ENCODE assay signal across 33 cellular contexts in genomic region chr2:189247276-189247675, GRCh38.
"Had no signal": no experiment of that assay in that cellular context is flagged by ENCODE, and none has a peak within 500 bp of the region (broad histone marks: within the 10 kb centered on the region; RNA-seq: fewer than 3 reads in every experiment).

No MANE protein-coding gene starts in this region.

- H3K27me3 Mint-ChIP-seq: activated B cell treated with CpG ODN at 0.5 μM for 24 hours; activated CD4-positive, alpha-beta memory T cell treated with anti-CD3 and anti-CD28 coated beads for 36 hours; activated CD4-positive, alpha-beta T cell treated with anti-CD3 and anti-CD28 coated beads, Interleukin-2, amount 10 ng/mL, durations not matched to agents 24 days and 14 days; activated CD8-positive, alpha-beta T cell treated with anti-CD3 and anti-CD28 coated beads for 36 hours; activated naive CD8-positive, alpha-beta T cell treated with anti-CD3 and anti-CD28 coated beads for 36 hours; activated T-helper 17 cell treated with anti-CD3 and anti-CD28 coated beads, Interleukin-2, amount 50 U/mL, for 72 hours had no signal

- H3K4me1 Mint-ChIP-seq: activated B cell treated with CpG ODN at 0.5 μM for 24 hours; activated CD4-positive, alpha-beta T cell treated with anti-CD3 and anti-CD28 coated beads, Interleukin-2, amount 10 ng/mL, durations not matched to agents 24 days and 14 days; activated T-helper 17 cell treated with anti-CD3 and anti-CD28 coated beads, Interleukin-2, amount 50 U/mL, for 72 hours had no signal

- DNase-seq: activated B cell treated with CpG ODN at 0.5 μM for 24 hours; activated CD4-positive, alpha-beta memory T cell treated with anti-CD3 and anti-CD28 coated beads for 36 hours; activated CD4-positive, alpha-beta T cell treated with anti-CD3 and anti-CD28 coated beads for 4 hours; activated CD4-positive, alpha-beta T cell treated with anti-CD3 and anti-CD28 coated beads, Interleukin-2, amount 10 ng/mL, durations not matched to agents 24 days and 14 days; activated CD4-positive, alpha-beta T cell treated with anti-CD3 and anti-CD28 coated beads, Interleukin-2, amount 50 U/mL, for 1 hour; activated CD4-positive, alpha-beta T cell treated with anti-CD3 and anti-CD28 coated beads, Interleukin-2, amount 50 U/mL, for 4 hours; activated CD4-positive, CD25-positive, alpha-beta regulatory T cell treated with anti-CD3 and anti-CD28 coated beads, Interleukin-2, amount 50 U/mL, for 72 hours; activated CD8-positive, alpha-beta memory T cell treated with anti-CD3 and anti-CD28 coated beads, Interleukin-2, amount 50 U/mL, for 4 hours; activated CD8-positive, alpha-beta T cell treated with anti-CD3 and anti-CD28 coated beads for 36 hours; activated effector memory CD4-positive, alpha-beta T cell treated with anti-CD3 and anti-CD28 coated beads, Interleukin-2, amount 50 U/mL, for 16 hours; activated gamma-delta T cell treated with Interleukin-2 at 50 U/mL for 16 hours; activated naive CD4-positive, alpha-beta T cell; activated naive CD4-positive, alpha-beta T cell treated with anti-CD3 and anti-CD28 coated beads for 36 hours; activated naive CD4-positive, alpha-beta T cell treated with anti-CD3 and anti-CD28 coated beads, Interleukin-2, amount 50 U/mL, for 16 hours; activated naive CD8-positive, alpha-beta T cell treated with anti-CD3 and anti-CD28 coated beads for 36 hours; activated T-cell treated with anti-CD3 and anti-CD28 coated beads for 4 hours; activated T-cell treated with anti-CD3 and anti-CD28 coated beads, Interleukin-2, amount 50 U/mL, for 1 hour; activated T-cell treated with anti-CD3 and anti-CD28 coated beads, Interleukin-2, amount 50 U/mL, for 4 hours; activated T-cell treated with anti-CD3 and anti-CD28 coated beads, Interleukin-2, amount 50 U/mL, for 72 hours; adrenal gland; amniotic stem cell; aorta; body of pancreas; brain microvascular endothelial cell; central memory CD4-positive, alpha-beta T cell; T-helper 1 cell; T-helper 2 cell; T-helper 9 cell had no signal

- ATAC-seq: activated CD8-positive, alpha-beta T cell treated with anti-CD3 and anti-CD28 coated beads for 36 hours; activated naive CD4-positive, alpha-beta T cell treated with anti-CD3 and anti-CD28 coated beads, Interleukin-2, amount 50 U/mL, for 72 hours; activated T-cell treated with anti-CD3 and anti-CD28 coated beads, Interleukin-2, amount 50 U/mL, for 4 hours; activated T-cell treated with anti-CD3 and anti-CD28 coated beads, Interleukin-2, amount 50 U/mL, for 72 hours; activated T-helper 17 cell treated with anti-CD3 and anti-CD28 coated beads, Interleukin-2, amount 50 U/mL, for 72 hours; body of pancreas had no signal

- H3K4me3 Mint-ChIP-seq: activated B cell treated with CpG ODN at 0.5 μM for 24 hours; activated CD4-positive, alpha-beta memory T cell treated with anti-CD3 and anti-CD28 coated beads for 36 hours; activated CD4-positive, alpha-beta T cell treated with anti-CD3 and anti-CD28 coated beads, Interleukin-2, amount 10 ng/mL, durations not matched to agents 24 days and 14 days; activated CD8-positive, alpha-beta T cell treated with anti-CD3 and anti-CD28 coated beads for 36 hours; activated naive CD4-positive, alpha-beta T cell treated with anti-CD3 and anti-CD28 coated beads for 36 hours; activated naive CD8-positive, alpha-beta T cell treated with anti-CD3 and anti-CD28 coated beads for 36 hours; activated T-cell treated with anti-CD3 and anti-CD28 coated beads, Interleukin-2, amount 50 U/mL, for 4 hours; activated T-cell treated with anti-CD3 and anti-CD28 coated beads, Interleukin-2, amount 50 U/mL, for 72 hours; activated T-helper 1 cell treated with anti-CD3 and anti-CD28 coated beads, Interleukin-12 subunit alpha, Interleukin-12 subunit beta, Interleukin-2, Interleukin-4 antibody, amounts not matched to agents 30 ng/mL and 10 ng/mL and 1 ng/mL, durations not matched to agents 14 hours and 24 hours and 36 hours; activated T-helper 17 cell treated with anti-CD3 and anti-CD28 coated beads, Interleukin-2, amount 50 U/mL, for 72 hours; T-helper 1 cell treated with Interleukin-12 subunit alpha and Interleukin-12 subunit beta and Interleukin-4 antibody, amounts not matched to agents 30 μg/mL and 1 μg/mL, for 36 hours; T-helper 2 cell treated with Interferon-gamma antibody and Interleukin-4, amounts not matched to agents 5 μg/mL and 100 μg/mL, for 36 hours had no signal

- H3K27ac Mint-ChIP-seq: activated B cell treated with CpG ODN at 0.5 μM for 24 hours; activated CD4-positive, alpha-beta memory T cell treated with anti-CD3 and anti-CD28 coated beads for 36 hours; activated CD4-positive, alpha-beta T cell treated with anti-CD3 and anti-CD28 coated beads, Interleukin-2, amount 10 ng/mL, durations not matched to agents 24 days and 14 days; activated CD8-positive, alpha-beta T cell treated with anti-CD3 and anti-CD28 coated beads for 36 hours; activated naive CD4-positive, alpha-beta T cell treated with anti-CD3 and anti-CD28 coated beads for 36 hours; activated naive CD4-positive, alpha-beta T cell treated with anti-CD3 and anti-CD28 coated beads, Interleukin-2, amount 50 U/mL, for 72 hours; activated naive CD8-positive, alpha-beta T cell treated with anti-CD3 and anti-CD28 coated beads for 36 hours; activated T-cell treated with anti-CD3 and anti-CD28 coated beads, Interleukin-2, amount 50 U/mL, for 72 hours; activated T-helper 1 cell treated with anti-CD3 and anti-CD28 coated beads, Interleukin-12 subunit alpha, Interleukin-12 subunit beta, Interleukin-2, Interleukin-4 antibody, amounts not matched to agents 30 ng/mL and 10 ng/mL and 1 ng/mL, durations not matched to agents 14 hours and 24 hours and 36 hours; activated T-helper 17 cell treated with anti-CD3 and anti-CD28 coated beads, Interleukin-2, amount 50 U/mL, for 72 hours; T-helper 1 cell treated with Interleukin-12 subunit alpha and Interleukin-12 subunit beta and Interleukin-4 antibody, amounts not matched to agents 30 μg/mL and 1 μg/mL, for 36 hours; T-helper 2 cell treated with Interferon-gamma antibody and Interleukin-4, amounts not matched to agents 5 μg/mL and 100 μg/mL, for 36 hours had no signal
